ENCODE assay signal across 1 cellular context in the genomic region with DNA sequence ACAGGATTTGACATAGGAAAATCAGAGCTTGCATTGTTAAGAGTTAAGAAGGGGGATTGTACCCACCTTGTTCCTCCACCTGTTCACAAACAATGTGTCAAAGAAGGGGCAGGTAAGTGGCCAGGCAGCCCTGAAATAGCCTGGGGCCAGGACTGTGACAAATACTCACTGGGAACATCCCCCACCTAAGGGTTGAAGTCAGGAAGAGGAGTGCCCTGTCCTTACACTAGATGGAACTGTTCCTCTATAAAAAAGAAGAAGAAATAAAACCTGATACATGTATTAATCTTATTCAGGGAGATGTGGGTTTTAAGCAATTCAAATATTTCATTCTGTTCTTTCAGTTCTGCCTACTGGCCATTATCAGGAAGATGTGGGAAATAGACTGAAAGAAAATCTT.
TF ChIP-seq lines count a peak whose summit lies in the region.

No MANE protein-coding gene starts in this region.

TF ChIP-seq in HCT116, 20 proteins besides CTCF, POLR2A, EP300 and RAD21 (continued from another document):
- TF ChIP-seq, protein P1, sequence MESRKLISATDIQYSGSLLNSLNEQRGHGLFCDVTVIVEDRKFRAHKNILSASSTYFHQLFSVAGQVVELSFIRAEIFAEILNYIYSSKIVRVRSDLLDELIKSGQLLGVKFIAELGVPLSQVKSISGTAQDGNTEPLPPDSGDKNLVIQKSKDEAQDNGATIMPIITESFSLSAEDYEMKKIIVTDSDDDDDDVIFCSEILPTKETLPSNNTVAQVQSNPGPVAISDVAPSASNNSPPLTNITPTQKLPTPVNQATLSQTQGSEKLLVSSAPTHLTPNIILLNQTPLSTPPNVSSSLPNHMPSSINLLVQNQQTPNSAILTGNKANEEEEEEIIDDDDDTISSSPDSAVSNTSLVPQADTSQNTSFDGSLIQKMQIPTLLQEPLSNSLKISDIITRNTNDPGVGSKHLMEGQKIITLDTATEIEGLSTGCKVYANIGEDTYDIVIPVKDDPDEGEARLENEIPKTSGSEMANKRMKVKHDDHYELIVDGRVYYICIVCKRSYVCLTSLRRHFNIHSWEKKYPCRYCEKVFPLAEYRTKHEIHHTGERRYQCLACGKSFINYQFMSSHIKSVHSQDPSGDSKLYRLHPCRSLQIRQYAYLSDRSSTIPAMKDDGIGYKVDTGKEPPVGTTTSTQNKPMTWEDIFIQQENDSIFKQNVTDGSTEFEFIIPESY (IDR thresholded peaks at IDR 0.05; ENCODE audit: extremely low read depth, insufficient replicate concordance, low read length), result no peak
TF ChIP-seq in HCT116: peak in this region for 0.
